9 cellular contexts compared by ENCODE assay signal in genomic region chr7:85749715-85750453, GRCh38.
DNase-seq lines count a peak whose midpoint lies in the region; ATAC-seq and TF ChIP-seq lines count a peak whose summit lies in the region.
"Had no signal": no experiment of that assay in that cellular context is flagged by ENCODE, and none has a peak within 500 bp of the region (broad histone marks: within the 10 kb centered on the region; RNA-seq: fewer than 3 reads in every experiment).

No MANE protein-coding gene starts in this region.

- no peaks in the 10 kb centered on the region for H3K4me1 ChIP-seq in Panc1 (ENCODE audit: control insufficient read depth, insufficient read depth, low read length)

- no peak overlapping the region for H3K27ac ChIP-seq in Panc1 (ENCODE audit: low read length)

- CTCF ChIA-PET in Panc1 (lab: Charles Lee) = no interaction called here

- ATAC-seq in GM19452 (IDR thresholded peaks at IDR 0.05; ENCODE audit: unreplicated experiment) (peak; percentile 31), HG02943 (IDR thresholded peaks at IDR 0.05; ENCODE audit: low read depth, unreplicated experiment) (peak; percentile 38), Panc1 (peak; percentile 34; the same call in 1 of the 2 replicates), sciatic nerve (peak; percentile 20)

- H3K36me3 ChIP-seq in Panc1 (ENCODE audit: control insufficient read depth, insufficient read depth, low read length) = no peaks in the 10 kb centered on the region

- intact Hi-C loops in Panc1 (cut with micrococcal nuclease; ENCODE audit: unreplicated experiment) = loop anchor here (5.0 to 10.0 kb wide), 4 partner anchors 155 to 708 kb away; partner anchors contain the start of gene SEMA3D
- intact Hi-C loops in sciatic nerve (cut with DNase I) = no loop called here

- BruUV-seq in Panc1 (replicated peaks; lab: Mats Ljungman, UMichigan) = no TSS peak

- in situ Hi-C loops in Panc1 (cut with HindIII; ENCODE audit: low pct_unique_long_range_greater_than_20kb, low sequenced_read_pairs) = no loop called here

- H3K27me3 ChIP-seq in Panc1 (ENCODE audit: control insufficient read depth, insufficient read depth, low read length) = no peaks in the 10 kb centered on the region

- POLR2A ChIA-PET in Panc1 (lab: Charles Lee) = no interaction called here

- no peak overlapping the region for H3K4me3 ChIP-seq in Panc1 (ENCODE audit: low read depth in 2 of 2, low read length in 2 of 2)

- TF ChIP-seq CTCF in Panc1 (IDR thresholded peaks at IDR 0.05) = no peak

- no peaks in the 10 kb centered on the region for H3K9me3 ChIP-seq in Panc1 (ENCODE audit: control insufficient read depth, insufficient read depth, low read depth, low read length)

- DNase-seq in Panc1 (ENCODE audit: low read depth, low spot score) (no peak), sciatic nerve (ENCODE audit: low spot score) (no peak), inferior parietal cortex (ENCODE audit: extremely low spot score) (no peak)
- no peak for DNase-seq in activated CD4-positive, CD25-positive, alpha-beta regulatory T cell treated with anti-CD3 and anti-CD28 coated beads, Interleukin-2, amount 50 U/mL, for 72 hours
- DNase-seq in activated CD4-positive, CD25-positive, alpha-beta regulatory T cell (lab: John Stamatoyannopoulos, UW) = no peak
- DNase-seq: activated T-cell treated with anti-CD3 and anti-CD28 coated beads for 4 hours, GOT3 had no signal
